ENCODE assay signal across 20 cellular contexts in genomic region chr1:109901106-109901505, GRCh38.
"Had no signal": no experiment of that assay in that cellular context is flagged by ENCODE, and none has a peak within 500 bp of the region (broad histone marks: within the 10 kb centered on the region; RNA-seq: fewer than 3 reads in every experiment).

No MANE protein-coding gene starts in this region.

- H3K27me3 ChIP-seq: gastroesophageal sphincter, pancreas, spleen, upper lobe of left lung, vagina had no signal

- H3K9me3 ChIP-seq: gastroesophageal sphincter, pancreas, psoas muscle, spleen, upper lobe of left lung, vagina had no signal

- DNase-seq: activated CD4-positive, alpha-beta T cell treated with anti-CD3 and anti-CD28 coated beads, Interleukin-2, amount 50 U/mL, for 1 hour; activated CD4-positive, CD25-positive, alpha-beta regulatory T cell treated with anti-CD3 and anti-CD28 coated beads, Interleukin-2, amount 50 U/mL, for 72 hours; activated effector memory CD4-positive, alpha-beta T cell treated with Interleukin-2 at 50 U/mL for 16 hours; activated naive CD4-positive, alpha-beta T cell treated with Interleukin-2 at 50 U/mL for 16 hours; activated T-cell treated with anti-CD3 and anti-CD28 coated beads for 4 hours; caudate nucleus; cortex of kidney; immature natural killer cell; kidney; naive B cell; nephron progenitor cell; psoas muscle; spleen; T-helper 2 cell had no signal

- H3K9me3 Mint-ChIP-seq: immature natural killer cell, nephron progenitor cell had no signal

- H3K36me3 Mint-ChIP-seq: immature natural killer cell, naive B cell had no signal

- H3K4me3 Mint-ChIP-seq: activated T-cell treated with anti-CD3 and anti-CD28 coated beads, Interleukin-2, amount 50 U/mL, for 72 hours; immature natural killer cell; naive B cell; nephron progenitor cell; stimulated activated naive CD8-positive, alpha-beta T cell treated with anti-CD3 and anti-CD28 coated beads, Interleukin-15, Interleukin-2, amounts not matched to agents 100 ng/mL and 50 ng/mL, for 24 hours had no signal

- H3K4me3 ChIP-seq: gastroesophageal sphincter, pancreas, psoas muscle, spleen, upper lobe of left lung, vagina had no signal

- H3K27ac Mint-ChIP-seq: activated T-cell treated with anti-CD3 and anti-CD28 coated beads, Interleukin-2, amount 50 U/mL, for 72 hours; immature natural killer cell; nephron progenitor cell had no signal

- H3K27ac ChIP-seq: gastroesophageal sphincter, pancreas, psoas muscle, spleen, upper lobe of left lung, vagina had no signal

- ATAC-seq: gastroesophageal sphincter had no signal

- H3K36me3 ChIP-seq: gastroesophageal sphincter, pancreas, spleen, upper lobe of left lung, vagina had no signal

- H3K27me3 Mint-ChIP-seq: stimulated activated naive CD8-positive, alpha-beta T cell treated with anti-CD3 and anti-CD28 coated beads, Interleukin-15, Interleukin-2, amounts not matched to agents 100 ng/mL and 50 ng/mL, for 24 hours had no signal

- H3K4me1 ChIP-seq: psoas muscle, vagina had no signal
